ENCODE assay signal across 24 cellular contexts in the genomic region with DNA sequence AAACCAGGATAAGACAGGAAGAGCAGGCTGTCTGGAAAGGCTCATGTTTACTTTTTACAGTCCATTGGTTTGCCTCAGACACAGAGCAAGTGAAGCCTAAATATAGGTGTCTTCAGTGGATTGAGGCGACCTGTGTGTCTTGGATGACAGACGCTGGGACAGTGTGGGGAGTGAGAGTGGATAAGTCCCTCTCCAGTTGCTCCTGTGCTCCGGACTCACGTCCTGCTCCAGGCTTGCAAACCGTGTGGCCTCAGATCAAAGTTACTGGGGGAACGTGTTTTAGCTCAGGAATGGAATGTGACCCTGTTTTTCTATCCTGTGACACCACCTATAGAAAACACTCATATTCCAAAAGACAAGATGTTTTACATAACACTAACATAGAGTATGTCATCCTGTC.
DNase-seq lines count a peak whose midpoint lies in the region; FAIRE-seq and TF ChIP-seq lines count a peak whose summit lies in the region.
"Had no signal": no experiment of that assay in that cellular context is flagged by ENCODE, and none has a peak within 500 bp of the region (broad histone marks: within the 10 kb centered on the region; RNA-seq: fewer than 3 reads in every experiment).

No MANE protein-coding gene starts in this region.

- H2BK12ac ChIP-seq in H1 (ENCODE audit: low read depth, low read length) = no peak overlapping the region

- H3K23ac ChIP-seq in H1 (ENCODE audit: insufficient read length) = no peak overlapping the region

- no peak overlapping the region for H2BK20ac ChIP-seq in H1 (ENCODE audit: low read length)

- H3K79me1 ChIP-seq in H1 (ENCODE audit: low read depth, low read length) = no peaks in the 10 kb centered on the region

- H3K9ac ChIP-seq in H1 (replicated peaks in 1 of 4; ENCODE audit: extremely low read depth in 1 of 4, low read depth in 3 of 4, low read length in 3 of 4) = no peak overlapping the region
- H3K9ac ChIP-seq: BLaER1 had no signal

- WGBS in H1 (ENCODE audit: extremely low coverage in 1 of 2, insufficient coverage in 1 of 2, insufficient read length in 1 of 2, insufficient replicate concordance in 2 of 2, low coverage in 1 of 2, low lambda C conversion rate in 2 of 2, missing lambda C conversion rate in 1 of 2), 2 experiments = 95% methylated on average over 6 of the region's 6 CpGs; no CpG with 5 or more reads in 1 of the 2 experiments

- no peak overlapping the region for H4K91ac ChIP-seq in H1 (replicated peaks; ENCODE audit: insufficient read length, low read length)

- no peaks in the 10 kb centered on the region for H3K4me1 ChIP-seq in H1 (replicated peaks in 1 of 4; ENCODE audit: control insufficient read depth in 3 of 4, insufficient read depth in 4 of 4, low read length in 3 of 4)
- H3K4me1 ChIP-seq: Caco-2 had no signal

- TF ChIP-seq CTCF in H1 (IDR thresholded peaks at IDR 0.05; ENCODE audit: control extremely low read depth in 1 of 3, insufficient read depth in 1 of 3, low read depth in 1 of 3, low read length in 3 of 3) = no peak
- TF ChIP-seq CTCF in nephron progenitor cell (IDR thresholded peaks at IDR 0.05) = no peak

- no peaks in the 10 kb centered on the region for H3K23me2 ChIP-seq in H1 (ENCODE audit: low read depth, low read length)

- H3K27ac Mint-ChIP-seq in nephron progenitor cell = peak overlapping the region; percentile 3
- H3K27ac Mint-ChIP-seq: B cell; CD4-positive, CD25-positive, alpha-beta regulatory T cell; CD8-positive, alpha-beta T cell had no signal

- no peak overlapping the region for H3K4me3 Mint-ChIP-seq in nephron progenitor cell
- H3K4me3 Mint-ChIP-seq: B cell; CD4-positive, CD25-positive, alpha-beta regulatory T cell; CD8-positive, alpha-beta T cell had no signal

- no peak overlapping the region for H3K14ac ChIP-seq in H1 (ENCODE audit: insufficient read length)

- H3K4me1 Mint-ChIP-seq in nephron progenitor cell = peaks cover 18% of the 10 kb centered on the region
- H3K4me1 Mint-ChIP-seq: B cell; CD4-positive, CD25-positive, alpha-beta regulatory T cell had no signal

- H3K4ac ChIP-seq in H1 (replicated peaks; ENCODE audit: insufficient read length, low read depth, low read length) = no peak overlapping the region

- H4K5ac ChIP-seq in H1 (ENCODE audit: insufficient read length, low read depth, low read length) = no peak overlapping the region

- no peak overlapping the region for H3K18ac ChIP-seq in H1 (ENCODE audit: extremely low read depth, low read length)

- H3K27me3 ChIP-seq in H1 (replicated peaks in 1 of 4; ENCODE audit: control insufficient read depth in 3 of 4, extremely low read depth in 1 of 4, insufficient read depth in 3 of 4, low read length in 3 of 4) = no peaks in the 10 kb centered on the region
- H3K27me3 ChIP-seq: BLaER1 had no signal

- CTCF ChIA-PET in H1 (lab: Charles Lee; ENCODE audit: partially characterized antibody) = interaction anchor here (1.6 kb wide), 1 partner anchor 40 kb away, joined by 4 read pairs; no protein-coding TSS in a partner anchor

- no peak for FAIRE-seq in H1 (lab: Jason Lieb, UNC)
- FAIRE-seq: A204.1, GM12891, GM18507 had no signal

- POLR2A ChIA-PET in H1 (lab: Charles Lee; ENCODE audit: partially characterized antibody) = no interaction called here

- no peak overlapping the region for H2AK5ac ChIP-seq in H1 (ENCODE audit: low read depth, low read length)

- no peaks in the 10 kb centered on the region for H3K79me2 ChIP-seq in H1 (ENCODE audit: control insufficient read depth in 1 of 2, insufficient read depth in 2 of 2, low read length in 2 of 2)

- no peak overlapping the region for H4K8ac ChIP-seq in H1 (ENCODE audit: extremely low read depth, insufficient read depth, low read length)

- peaks cover 15% of the 10 kb centered on the region for H3K9me3 Mint-ChIP-seq in nephron progenitor cell

- peaks cover 15% of the 10 kb centered on the region for H3K27me3 Mint-ChIP-seq in nephron progenitor cell (ENCODE audit: low read depth, poor library complexity)
- H3K27me3 Mint-ChIP-seq: CD4-positive, CD25-positive, alpha-beta regulatory T cell had no signal

- TF ChIP-seq RAD21 in H1 (IDR thresholded peaks at IDR 0.05 in 1 of 2, conservative IDR thresholded peaks at IDR 0.05 in 1 of 2; ENCODE audit: low read depth in 2 of 2, low read length in 2 of 2) = no peak

- DNase-seq in DMS53 (lab: John Stamatoyannopoulos, UW) = peak; percentile 19
- DNase-seq in H1 (ENCODE audit: low read depth in 1 of 2, low spot score in 2 of 2) = no peak
- peak; percentile 55 for DNase-seq in left kidney (ENCODE audit: low read depth, low spot score)
- DNase-seq in nephron progenitor cell = no peak
- DNase-seq in NCI-H2196 (lab: John Stamatoyannopoulos, UW; ENCODE audit: unreplicated experiment) = no peak
- DNase-seq in NCI-H345 treated with DMSO at 0.1 percent for 48 hours (lab: John Stamatoyannopoulos, UW; ENCODE audit: unreplicated experiment) = no peak
- DNase-seq in activated CD4-positive, CD25-positive, alpha-beta regulatory T cell (lab: John Stamatoyannopoulos, UW) = no peak
- no peak for DNase-seq in hepatic stellate cell (ENCODE audit: low spot score)
- DNase-seq: Caco-2; CD4-positive, CD25-positive, alpha-beta regulatory T cell; CD8-positive, alpha-beta T cell; DMS153; DMS79 treated with DMSO at 0.1 percent for 48 hours; GF-D8; GOT3; H7; HCEC 1CT had no signal

- no peak overlapping the region for H3K56ac ChIP-seq in H1 (replicated peaks; ENCODE audit: insufficient read length, low read depth, low read length)

- no peak for TF ChIP-seq EP300 in H1 (IDR thresholded peaks at IDR 0.05; ENCODE audit: borderline replicate concordance in 1 of 2, low read depth in 2 of 2, low read length in 2 of 2)

- no peak for TF ChIP-seq POLR2A in H1 (IDR thresholded peaks at IDR 0.05; ENCODE audit: control extremely low read depth in 1 of 2, low read depth in 2 of 2, low read length in 2 of 2)

- 0 out of 2 replicates have a peak overlapping the region, but pooled peaks have one; percentile 9 for H2AFZ ChIP-seq in H1 (ENCODE audit: low read length)

- no peak overlapping the region for H3K4me2 ChIP-seq in H1 (ENCODE audit: insufficient read depth in 1 of 2, low read depth in 2 of 2, low read length in 2 of 2)
- H3K4me2 ChIP-seq: BLaER1 had no signal

- H3K27ac ChIP-seq in H1 (ENCODE audit: low read depth, low read length) = no peak overlapping the region
- H3K27ac ChIP-seq: 22Rv1, BLaER1, C4-2B had no signal

- H4K20me1 ChIP-seq in H1 (replicated peaks in 1 of 2; ENCODE audit: control insufficient read depth in 1 of 2, insufficient read depth in 2 of 2, low read length in 2 of 2) = no peaks in the 10 kb centered on the region
- H4K20me1 ChIP-seq: BLaER1 had no signal

- no peak overlapping the region for H2BK5ac ChIP-seq in H1 (ENCODE audit: low read depth, low read length)

- no peaks in the 10 kb centered on the region for H3K9me3 ChIP-seq in H1 (ENCODE audit: insufficient read depth in 2 of 2, low read depth in 1 of 2, low read length in 1 of 2)

- H2BK15ac ChIP-seq in H1 (ENCODE audit: low read length) = no peak overlapping the region

- no peaks in the 10 kb centered on the region for H3K36me3 Mint-ChIP-seq in nephron progenitor cell (ENCODE audit: low read depth)
- H3K36me3 Mint-ChIP-seq: CD4-positive, CD25-positive, alpha-beta regulatory T cell; CD8-positive, alpha-beta T cell had no signal

- no peaks in the 10 kb centered on the region for H3K36me3 ChIP-seq in H1 (ENCODE audit: control insufficient read depth in 2 of 4, insufficient read depth in 4 of 4, low read length in 3 of 4)
- H3K36me3 ChIP-seq: BLaER1 had no signal

- no peak overlapping the region for H2BK120ac ChIP-seq in H1 (replicated peaks; ENCODE audit: low read depth, low read length)

- no peak overlapping the region for H3K4me3 ChIP-seq in H1 (ENCODE audit: extremely low read depth in 1 of 4, insufficient read depth in 2 of 4, low read depth in 3 of 4, low read length in 4 of 4)
- H3K4me3 ChIP-seq: BLaER1 had no signal

TF ChIP-seq in H1, 55 proteins besides CTCF, POLR2A, EP300 and RAD21:
- TF ChIP-seq SIRT6 (IDR thresholded peaks at IDR 0.05; ENCODE audit: low read length) (no peak), RFX5 (IDR thresholded peaks at IDR 0.05; ENCODE audit: borderline replicate concordance, low read depth, low read length) (no peak), BACH1 (IDR thresholded peaks at IDR 0.05; ENCODE audit: low read length) (no peak), TBP (IDR thresholded peaks at IDR 0.05; ENCODE audit: low read depth, low read length) (no peak), BRCA1 (IDR thresholded peaks at IDR 0.05; ENCODE audit: low read depth, low read length) (no peak), RXRA (IDR thresholded peaks at IDR 0.05; ENCODE audit: insufficient read depth, low read depth, low read length) (no peak), ZNF274 (IDR thresholded peaks at IDR 0.05; ENCODE audit: borderline replicate concordance, extremely low read depth, low read length) (no peak), SAP30 (IDR thresholded peaks at IDR 0.05; ENCODE audit: insufficient read depth, insufficient replicate concordance, low read length) (no peak), CHD1 (IDR thresholded peaks at IDR 0.05; ENCODE audit: low read depth, low read length) (no peak), CHD2 (IDR thresholded peaks at IDR 0.05; ENCODE audit: low read length) (no peak), EGR1 (IDR thresholded peaks at IDR 0.05; ENCODE audit: borderline replicate concordance, low read depth, low read length) (no peak), FOSL1 (IDR thresholded peaks at IDR 0.05; ENCODE audit: insufficient read depth, low read depth, low read length) (no peak), JUND (IDR thresholded peaks at IDR 0.05; ENCODE audit: low read length) (no peak)
- TF ChIP-seq, protein P1, sequence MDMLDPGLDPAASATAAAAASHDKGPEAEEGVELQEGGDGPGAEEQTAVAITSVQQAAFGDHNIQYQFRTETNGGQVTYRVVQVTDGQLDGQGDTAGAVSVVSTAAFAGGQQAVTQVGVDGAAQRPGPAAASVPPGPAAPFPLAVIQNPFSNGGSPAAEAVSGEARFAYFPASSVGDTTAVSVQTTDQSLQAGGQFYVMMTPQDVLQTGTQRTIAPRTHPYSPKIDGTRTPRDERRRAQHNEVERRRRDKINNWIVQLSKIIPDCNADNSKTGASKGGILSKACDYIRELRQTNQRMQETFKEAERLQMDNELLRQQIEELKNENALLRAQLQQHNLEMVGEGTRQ (IDR thresholded peaks at IDR 0.05; ENCODE audit: low read length) = no peak
- TF ChIP-seq, protein P2, sequence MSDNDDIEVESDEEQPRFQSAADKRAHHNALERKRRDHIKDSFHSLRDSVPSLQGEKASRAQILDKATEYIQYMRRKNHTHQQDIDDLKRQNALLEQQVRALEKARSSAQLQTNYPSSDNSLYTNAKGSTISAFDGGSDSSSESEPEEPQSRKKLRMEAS (IDR thresholded peaks at IDR 0.05) = no peak

Comparison
In these comparisons a context has a peak if more than half of its experiments do, and no peak if none do; other contexts are left out.
1. DNase-seq: peak in DMS53 (single experiment) and left kidney (single experiment); none in H1 (0 of 2), nephron progenitor cell (single experiment), NCI-H2196 (single experiment), NCI-H345 treated with DMSO at 0.1 percent for 48 hours (single experiment), activated CD4-positive, CD25-positive, alpha-beta regulatory T cell (0 of 4) and hepatic stellate cell (single experiment).